1 cellular context compared by ENCODE assay signal in the genomic region with DNA sequence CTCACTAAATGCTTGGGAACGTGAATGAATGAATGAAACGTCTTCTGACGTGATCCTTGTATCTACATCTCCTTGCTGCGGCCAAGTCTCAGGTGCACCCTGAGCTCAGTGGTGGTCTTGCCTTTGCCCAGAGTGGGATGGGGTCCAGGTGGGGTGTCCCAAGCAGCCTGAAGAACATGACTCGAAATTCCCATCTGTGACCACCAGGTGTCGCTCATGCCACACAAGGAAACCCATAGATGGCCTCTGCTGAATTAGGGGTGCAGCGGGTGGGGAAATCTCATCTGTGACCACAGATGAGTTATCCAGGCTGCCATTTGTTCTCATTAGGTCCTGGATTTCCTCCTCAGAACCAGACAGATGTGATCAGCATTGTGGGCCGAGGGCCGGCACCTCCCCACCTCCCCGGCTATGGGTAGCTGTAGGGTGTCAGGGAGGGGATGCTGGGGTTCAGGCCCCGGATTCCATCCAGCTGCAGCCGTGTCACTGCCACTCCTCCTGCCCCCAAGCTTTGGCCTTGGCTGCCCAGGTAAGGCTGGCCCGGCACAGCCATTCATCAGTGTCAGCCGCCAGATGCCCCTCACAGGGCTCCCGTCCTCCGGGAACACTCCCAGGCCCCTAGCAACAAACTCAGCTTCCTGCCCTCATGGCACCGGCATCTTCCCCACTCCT.
TF ChIP-seq lines count a peak whose summit lies in the region.

No MANE protein-coding gene starts in this region.

TF ChIP-seq in endothelial cell of umbilical vein, 7 proteins besides CTCF, POLR2A, EP300 and RAD21:
- TF ChIP-seq FOS (IDR thresholded peaks at IDR 0.05; ENCODE audit: borderline replicate concordance, insufficient read depth, low read length) (no peak), JUN (IDR thresholded peaks at IDR 0.05; ENCODE audit: borderline replicate concordance, insufficient read depth, insufficient read length, low read depth) (no peak), MYC (IDR thresholded peaks at IDR 0.05; ENCODE audit: low read depth, low read length) (no peak), EZH2 (IDR thresholded peaks at IDR 0.05; ENCODE audit: borderline replicate concordance, low read depth, low read length, severe bottlenecking) (no peak), GATA2 (IDR thresholded peaks at IDR 0.05; ENCODE audit: insufficient read depth, insufficient read length, low read depth, low read length) (no peak), POLR2AphosphoS5 (IDR thresholded peaks at IDR 0.05; ENCODE audit: insufficient read depth, low read depth, low read length) (no peak)
- TF ChIP-seq, protein P1, sequence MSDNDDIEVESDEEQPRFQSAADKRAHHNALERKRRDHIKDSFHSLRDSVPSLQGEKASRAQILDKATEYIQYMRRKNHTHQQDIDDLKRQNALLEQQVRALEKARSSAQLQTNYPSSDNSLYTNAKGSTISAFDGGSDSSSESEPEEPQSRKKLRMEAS (IDR thresholded peaks at IDR 0.05; ENCODE audit: insufficient read depth, insufficient read length), result no peak
